9 cellular contexts compared by ENCODE assay signal in the genomic region with DNA sequence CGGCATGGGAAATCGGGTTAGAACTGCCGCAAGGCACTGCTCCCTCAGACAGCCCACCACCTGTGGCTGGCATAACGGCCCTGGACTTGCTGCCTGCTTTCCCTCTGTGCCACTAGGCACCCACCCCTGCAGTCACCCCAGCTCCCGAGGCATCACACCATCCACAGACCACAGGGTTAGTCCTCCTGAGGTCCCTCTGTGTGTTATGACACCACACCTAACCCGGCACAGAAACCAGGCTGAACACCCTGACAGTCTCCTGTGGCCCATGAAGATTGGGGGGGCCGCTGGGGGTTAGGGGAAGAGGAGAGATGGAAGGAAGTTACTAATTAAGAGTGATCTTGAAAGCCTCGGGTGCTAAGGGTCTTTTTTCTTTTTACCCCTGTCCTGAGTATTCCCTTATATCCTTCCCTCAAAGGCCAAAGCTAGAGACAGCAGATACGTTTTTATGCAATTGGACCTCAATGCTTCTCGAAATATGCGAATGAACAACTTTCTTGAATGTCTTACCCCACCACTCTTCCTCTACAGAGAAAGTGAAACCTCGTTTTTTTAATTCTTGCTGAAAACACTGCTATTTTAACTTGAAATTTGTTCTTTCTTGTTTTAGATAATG. TPM values are rescaled to one million over a fixed set of nuclear protein-coding genes. Genes with fewer than 3 reads are reported as not detected.
DNase-seq lines count a peak whose midpoint lies in the region; ATAC-seq and TF ChIP-seq lines count a peak whose summit lies in the region.
"Had no signal": no experiment of that assay in that cellular context is flagged by ENCODE, and none has a peak within 500 bp of the region (broad histone marks: within the 10 kb centered on the region; RNA-seq: fewer than 3 reads in every experiment).

No MANE protein-coding gene starts in this region.

- H3K4me3 ChIP-seq in adrenal gland (peak overlapping the region in 1 of 4 donors; percentile 3), osteoblast (ENCODE audit: insufficient read depth, low read length) (peak overlapping the region; percentile 59), neural progenitor cell (no peak overlapping the region)
- H3K4me3 ChIP-seq: lung had no signal

- H3K27ac ChIP-seq in RWPE1, result peak overlapping the region; percentile 78
- H3K27ac ChIP-seq in adrenal gland, result peak overlapping the region in 3 of 5 donors; percentile 47 to 68 (median 48)
- H3K27ac ChIP-seq in osteoblast (ENCODE audit: low read depth, low read length), result no peak overlapping the region
- H3K27ac ChIP-seq in neural progenitor cell, result no peak overlapping the region

- H3K4me1 ChIP-seq in adrenal gland (replicated peaks in 1 of 2), result peaks cover 6 to 62% of the 10 kb centered on the region in 2 donors
- H3K4me1 ChIP-seq in osteoblast (ENCODE audit: insufficient read depth, low read length), result peaks cover 6% of the 10 kb centered on the region
- H3K4me1 ChIP-seq in neural progenitor cell, result peaks cover 6% of the 10 kb centered on the region

- no peak for DNase-seq in RWPE1 (ENCODE audit: low spot score)
- DNase-seq in adrenal gland, result no peak
- no peak for DNase-seq in osteoblast (ENCODE audit: insufficient read length, low spot score, missing footprints)
- DNase-seq in mucosa of gallbladder (ENCODE audit: low spot score), result no peak
- DNase-seq in foreskin melanocyte, result no peak
- DNase-seq in DMS114 treated with DMSO at 0.1 percent for 48 hours (lab: John Stamatoyannopoulos, UW; ENCODE audit: unreplicated experiment), result no peak
- no peak for DNase-seq in neural progenitor cell (ENCODE audit: low spot score)

- H3K79me2 ChIP-seq in osteoblast (ENCODE audit: insufficient read depth, low read length), result peaks cover 49% of the 10 kb centered on the region
- peaks cover 8% of the 10 kb centered on the region for H3K79me2 ChIP-seq in neural progenitor cell (ENCODE audit: low read depth)

- H3K36me3 Mint-ChIP-seq in neural progenitor cell, result peaks cover 1% of the 10 kb centered on the region

- H3K27ac Mint-ChIP-seq in neural progenitor cell, result no peak overlapping the region

- CTCF ChIA-PET in RWPE1 (lab: Yijun Ruan, JAX), result interaction anchor here (0.6 kb wide), 1 partner anchor 521 kb away, joined by 3 read pairs; no protein-coding TSS in a partner anchor

- no peaks in the 10 kb centered on the region for H4K20me1 ChIP-seq in osteoblast (ENCODE audit: insufficient read depth, low read length)
- H4K20me1 ChIP-seq in neural progenitor cell (ENCODE audit: low read depth), result peaks cover 36% of the 10 kb centered on the region

- peaks cover 8% of the 10 kb centered on the region for H3K4me1 Mint-ChIP-seq in neural progenitor cell

- H3K36me3 ChIP-seq in adrenal gland (replicated peaks in 1 of 2) (no peaks in the 10 kb centered on the region), osteoblast (ENCODE audit: insufficient read depth, low read length) (no peaks in the 10 kb centered on the region), neural progenitor cell (no peaks in the 10 kb centered on the region)

- ATAC-seq in GM19468 (IDR thresholded peaks at IDR 0.05; ENCODE audit: extremely low read depth, unreplicated experiment), result peak; percentile 4

- H2AFZ ChIP-seq in osteoblast (ENCODE audit: low read length) (peak overlapping the region; percentile 61), neural progenitor cell (replicated peaks) (no peak overlapping the region)

- POLR2A ChIA-PET in RWPE1 (lab: Yijun Ruan, JAX; ENCODE audit: low non-redundant PET), result no interaction called here

- H3K9me3 Mint-ChIP-seq in neural progenitor cell, result no peaks in the 10 kb centered on the region

- TF ChIP-seq POLR2A in adrenal gland (IDR thresholded peaks at IDR 0.05), result no peak

- H3K9me3 ChIP-seq in adrenal gland (replicated peaks in 1 of 3) (no peaks in the 10 kb centered on the region), osteoblast (ENCODE audit: low read depth, low read length) (no peaks in the 10 kb centered on the region), neural progenitor cell (ENCODE audit: low read depth) (no peaks in the 10 kb centered on the region)

- peaks cover 7% of the 10 kb centered on the region for H3F3A ChIP-seq in neural progenitor cell (ENCODE audit: low read depth)

- H3K4me3 Mint-ChIP-seq in neural progenitor cell, result no peak overlapping the region

- H3K27me3 Mint-ChIP-seq in neural progenitor cell (ENCODE audit: insufficient read depth, low read depth), result peaks cover 6% of the 10 kb centered on the region

- H3K27me3 ChIP-seq in adrenal gland, result no peaks in the 10 kb centered on the region
- no peaks in the 10 kb centered on the region for H3K27me3 ChIP-seq in osteoblast (ENCODE audit: insufficient read depth, low read length)
- H3K27me3 ChIP-seq in neural progenitor cell, result peaks cover 18% of the 10 kb centered on the region

- intact Hi-C loops in adrenal gland (cut with DNase I), result no loop called here

- H3K4me2 ChIP-seq in osteoblast (ENCODE audit: insufficient read depth, low read length) (peak overlapping the region; percentile 71), neural progenitor cell (no peak overlapping the region)

- WGBS in adrenal gland, 4 donors, result 54 to 71% (median 62%) methylated on average over 11 to 12 of the region's 12 CpGs

- no peak overlapping the region for H3K9ac ChIP-seq in neural progenitor cell

- TF ChIP-seq CTCF in RWPE1 (conservative IDR thresholded peaks at IDR 0.05; ENCODE audit: low read depth) (no peak), adrenal gland (IDR thresholded peaks at IDR 0.05) (no peak), osteoblast (IDR thresholded peaks at IDR 0.05; ENCODE audit: extremely low read depth, low read depth, low read length) (no peak), neural progenitor cell (IDR thresholded peaks at IDR 0.05) (no peak)

RNA-seq across cellular contexts. Expression of a gene that starts 7.0 kb away (rescaled TPM):
- 100 to 1,000 TPM in 1 of 8 donors, 10 to 100 TPM in 7; 26.0 to 141 (median 56.2) TPM for total RNA-seq in adrenal gland
- polyA plus RNA-seq in adrenal gland, result 10 to 100 TPM; 32.6 to 45.2 (median 35.3) TPM
- total RNA-seq in osteoblast, result 20.9 and 21.4 TPM in 2 replicates
- 51.1 TPM for total RNA-seq in mucosa of gallbladder
- total RNA-seq in neural progenitor cell (ENCODE audit: low replicate concordance), result 14.8 and 16.0 TPM in 2 replicates

Comparison
In these comparisons a context has a peak if more than half of its experiments do, and no peak if none do; other contexts are left out.
1. H3K27ac ChIP-seq: peak in RWPE1 (single experiment) and adrenal gland (3 of 5); none in osteoblast (single experiment) and neural progenitor cell (single experiment).